17 cellular contexts compared by ENCODE assay signal in the genomic region with DNA sequence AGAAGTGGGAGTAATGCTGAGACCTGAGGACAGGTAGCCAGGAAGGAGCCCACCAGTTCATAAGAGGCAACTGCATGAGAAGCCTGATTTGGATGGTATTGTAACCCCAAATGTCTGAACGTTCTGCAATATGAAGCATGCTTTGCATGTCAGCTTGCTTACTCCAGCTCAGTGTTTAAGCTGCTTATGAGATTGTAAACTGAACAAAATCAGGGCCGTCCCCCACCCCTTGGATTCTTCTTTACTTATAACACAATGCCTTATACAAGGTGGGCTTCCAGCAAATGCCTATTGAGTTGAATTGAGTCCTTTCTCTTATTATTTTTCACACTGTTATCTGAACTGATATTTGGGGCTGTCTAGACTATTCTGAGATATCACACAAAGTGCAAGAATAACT.
A peak's percentile ranks its signal among the peaks of the same experiment; 100 is the strongest.
DNase-seq lines count a peak whose midpoint lies in the region; ATAC-seq and TF ChIP-seq lines count a peak whose summit lies in the region.
"Had no signal": no experiment of that assay in that cellular context is flagged by ENCODE, and none has a peak within 500 bp of the region (broad histone marks: within the 10 kb centered on the region; RNA-seq: fewer than 3 reads in every experiment).

No MANE protein-coding gene starts in this region.

- no peak for TF ChIP-seq CTCF in WERI-Rb-1 (IDR thresholded peaks at IDR 0.05; ENCODE audit: low read depth, low read length)

- H3K27me3 ChIP-seq in WERI-Rb-1 (ENCODE audit: insufficient read depth, low read depth, severe bottlenecking) = no peaks in the 10 kb centered on the region
- H3K27me3 ChIP-seq: BE2C; BLaER1 treated with 17β-estradiol and CSF1 and Interleukin-3, amounts not matched to agents 10 nM and 100 nM had no signal

- peak; percentile 65 to 72 for DNase-seq in NCI-H526 (lab: John Stamatoyannopoulos, UW)
- peak; percentile 91 for DNase-seq in NCI-H82 treated with DMSO at 0.1 percent for 48 hours (lab: John Stamatoyannopoulos, UW; ENCODE audit: unreplicated experiment)
- DNase-seq in WERI-Rb-1 = peak; percentile 50
- no peak for DNase-seq in midbrain (lab: John Stamatoyannopoulos, UW)
- DNase-seq in KBM-7 = no peak
- no peak for DNase-seq in HCEC 1CT
- DNase-seq: BE2C; CD4-positive, alpha-beta T cell; CD8-positive, alpha-beta memory T cell; DMS53; DMS79 treated with DMSO at 0.1 percent for 48 hours; GF-D8; GM23248; H7 had no signal

- peaks cover 6% of the 10 kb centered on the region for H3K9me3 ChIP-seq in WERI-Rb-1 (ENCODE audit: severe bottlenecking)
- H3K9me3 ChIP-seq: BE2C had no signal

- ATAC-seq in HG02642 (IDR thresholded peaks at IDR 0.05; ENCODE audit: poor library complexity, unreplicated experiment) = no peak
- ATAC-seq: HCT116 had no signal

- in situ Hi-C loops in KBM-7 (cut with MboI; ENCODE audit: low pct_unique_long_range_greater_than_20kb, low sequenced_read_pairs) = no loop called here

- peak overlapping the region; percentile 34 for H3K4me3 ChIP-seq in WERI-Rb-1 (ENCODE audit: low read depth, low read length)
- H3K4me3 ChIP-seq: BLaER1 treated with 17β-estradiol and CSF1 and Interleukin-3, amounts not matched to agents 10 nM and 100 nM; GM23248 had no signal

- H3K36me3 ChIP-seq in WERI-Rb-1 = no peaks in the 10 kb centered on the region
- H3K36me3 ChIP-seq: BE2C; BLaER1 treated with 17β-estradiol and CSF1 and Interleukin-3, amounts not matched to agents 10 nM and 100 nM had no signal

- H3K27ac ChIP-seq in WERI-Rb-1 = peak overlapping the region; percentile 69
- H3K27ac ChIP-seq: BLaER1 treated with 17β-estradiol and CSF1 and Interleukin-3, amounts not matched to agents 10 nM and 100 nM; GM23248 had no signal

Comparison
In these comparisons a context has a peak if more than half of its experiments do, and no peak if none do; other contexts are left out.
1. DNase-seq: peak in NCI-H526 (2 of 2), NCI-H82 treated with DMSO at 0.1 percent for 48 hours (single experiment) and WERI-Rb-1 (single experiment); none in midbrain (single experiment), KBM-7 (single experiment) and HCEC 1CT (single experiment).